In the genomic region with DNA sequence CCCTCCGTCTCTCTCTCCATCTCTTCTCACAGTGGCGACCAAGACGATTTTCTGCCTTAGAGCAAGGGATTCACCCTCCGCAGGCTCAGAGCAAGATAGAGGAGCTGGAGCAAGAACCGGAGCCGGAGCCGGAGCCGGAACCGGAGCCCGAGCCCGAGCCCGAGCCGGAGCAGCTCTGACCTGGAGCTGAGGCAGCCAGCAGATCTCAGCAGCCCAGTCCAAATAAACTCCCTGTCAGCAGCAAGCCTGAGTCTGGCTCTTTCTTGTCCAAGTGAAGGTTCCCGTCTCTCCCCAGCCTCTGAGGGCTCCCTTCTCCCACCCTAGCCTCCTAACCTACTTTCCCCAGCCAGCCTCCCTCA, we compare ENCODE assay signal across 8 cellular contexts. TPM values are rescaled to one million over a fixed set of nuclear protein-coding genes. Genes with fewer than 3 reads are reported as not detected.
DNase-seq lines count a peak whose midpoint lies in the region; ATAC-seq and TF ChIP-seq lines count a peak whose summit lies in the region.

No MANE protein-coding gene starts in this region.

- H3K36me3 Mint-ChIP-seq in endothelial cell (ENCODE audit: low read depth, unreplicated experiment) = peaks cover 43% of the 10 kb centered on the region
- H3K36me3 Mint-ChIP-seq in nephron progenitor cell (ENCODE audit: low read depth) = peaks cover 36% of the 10 kb centered on the region

- H3K27me3 Mint-ChIP-seq in endothelial cell (ENCODE audit: unreplicated experiment) (peaks cover 15% of the 10 kb centered on the region), nephron progenitor cell (ENCODE audit: low read depth, poor library complexity) (peaks cover 15% of the 10 kb centered on the region)

- no peak for TF ChIP-seq CTCF in endothelial cell (IDR thresholded peaks at IDR 0.05; ENCODE audit: unreplicated experiment)
- TF ChIP-seq CTCF in nephron progenitor cell (IDR thresholded peaks at IDR 0.05) = no peak

- H3K4me1 Mint-ChIP-seq in endothelial cell (ENCODE audit: unreplicated experiment) (peaks cover 34% of the 10 kb centered on the region), nephron progenitor cell (peaks cover 61% of the 10 kb centered on the region)

- DNase-seq in DMS79 (lab: John Stamatoyannopoulos, UW) (peak; percentile 51), NCI-H82 (lab: John Stamatoyannopoulos, UW) (peak; percentile 67), endothelial cell (ENCODE audit: low spot score) (peak; percentile 33), nephron progenitor cell (peak; percentile 44)
- no peak for DNase-seq in activated effector memory CD4-positive, alpha-beta T cell treated with anti-CD3 and anti-CD28 coated beads, Interleukin-2, amount 50 U/mL, for 16 hours
- no peak for DNase-seq in activated effector memory CD4-positive, alpha-beta T cell treated with Interleukin-2 at 50 U/mL for 16 hours

- H3K9me3 Mint-ChIP-seq in endothelial cell (ENCODE audit: unreplicated experiment) (no peaks in the 10 kb centered on the region), nephron progenitor cell (no peaks in the 10 kb centered on the region)

- ATAC-seq in GM21367 (IDR thresholded peaks at IDR 0.05; ENCODE audit: unreplicated experiment) = no peak
- no peak for ATAC-seq in GM18873 (IDR thresholded peaks at IDR 0.05; ENCODE audit: low FRiP score, unreplicated experiment)

- H3K27ac Mint-ChIP-seq in endothelial cell (ENCODE audit: unreplicated experiment) (no peak overlapping the region), nephron progenitor cell (peak overlapping the region; percentile 3)

- H3K4me3 Mint-ChIP-seq in endothelial cell (ENCODE audit: unreplicated experiment) = peak overlapping the region; percentile 14
- H3K4me3 Mint-ChIP-seq in nephron progenitor cell = peak overlapping the region; percentile 85

RNA-seq across cellular contexts. Expression of gene LAG3, which starts 5.9 kb away (rescaled TPM):
- 7.6 TPM for total RNA-seq in endothelial cell (ENCODE audit: unreplicated experiment)

RNA-seq across cellular contexts. Expression of gene CD4, which starts 11.1 kb away (rescaled TPM):
- 4.7 TPM for total RNA-seq in endothelial cell (ENCODE audit: unreplicated experiment)

RNA-seq across cellular contexts. Expression of gene PTMS, which starts 12.0 kb away (rescaled TPM):
- total RNA-seq in endothelial cell (ENCODE audit: unreplicated experiment) = 864 TPM

RNA-seq across cellular contexts. Expression of gene MLF2, which starts 25.2 kb away (rescaled TPM):
- 118 TPM for total RNA-seq in endothelial cell (ENCODE audit: unreplicated experiment)

RNA-seq across cellular contexts. Expression of gene GPR162, which starts 43.4 kb away (rescaled TPM):
- total RNA-seq in endothelial cell (ENCODE audit: unreplicated experiment) = 52.7 TPM

Comparison
In these comparisons a context has a peak if more than half of its experiments do, and no peak if none do; other contexts are left out.
1. DNase-seq: peak in DMS79 (single experiment), NCI-H82 (single experiment), endothelial cell (single experiment) and nephron progenitor cell (single experiment); none in activated effector memory CD4-positive, alpha-beta T cell treated with anti-CD3 and anti-CD28 coated beads, Interleukin-2, amount 50 U/mL, for 16 hours (single experiment) and activated effector memory CD4-positive, alpha-beta T cell treated with Interleukin-2 at 50 U/mL for 16 hours (single experiment).